In genomic region chr14:64986578-64987571, GRCh38 we compare ENCODE assay signal across 8 cellular contexts.
A peak's percentile ranks its signal among the peaks of the same experiment; 100 is the strongest.
DNase-seq lines count a peak whose midpoint lies in the region; ATAC-seq and FAIRE-seq lines count a peak whose summit lies in the region.

A gene with protein sequence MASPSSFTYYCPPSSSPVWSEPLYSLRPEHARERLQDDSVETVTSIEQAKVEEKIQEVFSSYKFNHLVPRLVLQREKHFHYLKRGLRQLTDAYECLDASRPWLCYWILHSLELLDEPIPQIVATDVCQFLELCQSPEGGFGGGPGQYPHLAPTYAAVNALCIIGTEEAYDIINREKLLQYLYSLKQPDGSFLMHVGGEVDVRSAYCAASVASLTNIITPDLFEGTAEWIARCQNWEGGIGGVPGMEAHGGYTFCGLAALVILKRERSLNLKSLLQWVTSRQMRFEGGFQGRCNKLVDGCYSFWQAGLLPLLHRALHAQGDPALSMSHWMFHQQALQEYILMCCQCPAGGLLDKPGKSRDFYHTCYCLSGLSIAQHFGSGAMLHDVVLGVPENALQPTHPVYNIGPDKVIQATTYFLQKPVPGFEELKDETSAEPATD (plus strand): TSS chr14:64986895. CDS start chr14:64986954, 59 bp downstream.

- DNase-seq in AG20443 (ENCODE audit: low spot score) = peak; percentile 97
- DNase-seq in NCI-H345 treated with DMSO at 0.1 percent for 48 hours (lab: John Stamatoyannopoulos, UW; ENCODE audit: unreplicated experiment) = peak; percentile 99
- peak; percentile 87 for DNase-seq in activated CD4-positive, CD25-positive, alpha-beta regulatory T cell treated with anti-CD3 and anti-CD28 coated beads, Interleukin-2, amount 50 U/mL, for 16 hours (ENCODE audit: low read depth, low spot score)
- peak; percentile 98 for DNase-seq in cerebellar cortex (ENCODE audit: low spot score)
- peak; percentile 88 for DNase-seq in stimulated activated CD4-positive, alpha-beta T cell treated with anti-CD3 and anti-CD28 coated beads, Interleukin-12 subunit alpha, Interleukin-12 subunit beta, amount 100 ng/mL, for 4 hours

- ATAC-seq in GM19023 (IDR thresholded peaks at IDR 0.05; ENCODE audit: unreplicated experiment) (peak; percentile 95), HG03342 (IDR thresholded peaks at IDR 0.05; ENCODE audit: unreplicated experiment) (peak; percentile 91)

- FAIRE-seq in islet of Langerhans (lab: Jason Lieb, UNC) = peak; percentile 73

Comparison
In these comparisons a context has a peak if more than half of its experiments do, and no peak if none do; other contexts are left out.
1. Peak in every context shown above with its lines: DNase-seq and ATAC-seq.